16 cellular contexts compared by ENCODE assay signal in genomic region chr2:130829020-130829419, GRCh38. TPM values are rescaled to one million over a fixed set of nuclear protein-coding genes. Genes with fewer than 3 reads are reported as not detected.
DNase-seq lines count a peak whose midpoint lies in the region; ATAC-seq and TF ChIP-seq lines count a peak whose summit lies in the region.
"Had no signal": no experiment of that assay in that cellular context is flagged by ENCODE, and none has a peak within 500 bp of the region (broad histone marks: within the 10 kb centered on the region; RNA-seq: fewer than 3 reads in every experiment).

No MANE protein-coding gene starts in this region.

- H3K4me1 ChIP-seq in IMR-90 (ENCODE audit: control insufficient read depth, insufficient read depth, low read length) (peaks cover 3% of the 10 kb centered on the region; the same call in 1 of the 2 replicates), H9 (ENCODE audit: insufficient read depth, low read length) (no peaks in the 10 kb centered on the region; the same call in 1 of the 2 replicates)

- H3K9ac ChIP-seq in IMR-90 (ENCODE audit: low read depth, low read length) = no peak overlapping the region
- no peak overlapping the region for H3K9ac ChIP-seq in H9 (ENCODE audit: extremely low read depth, insufficient read length, low read length)

- no peak overlapping the region for H3K4me2 ChIP-seq in IMR-90 (ENCODE audit: low read depth, low read length)
- no peak overlapping the region for H3K4me2 ChIP-seq in H9 (ENCODE audit: insufficient read depth, insufficient read length, low read length)

- H3K27ac Mint-ChIP-seq in H9 = no peak overlapping the region
- H3K27ac Mint-ChIP-seq: activated T-helper 2 cell treated with anti-CD3 and anti-CD28 coated beads, Interferon-gamma antibody, Interleukin-2, Interleukin-4, amounts not matched to agents 10 μg/mL and 5 μg/mL and 100 μg/mL, durations not matched to agents 14 hours and 24 hours and 36 hours; mesothelial cell of epicardium had no signal

- H3K4me3 ChIP-seq in IMR-90 (ENCODE audit: insufficient read depth, low read depth, low read length) = no peak overlapping the region
- no peak overlapping the region for H3K4me3 ChIP-seq in astrocyte of the spinal cord (ENCODE audit: low read depth, low read length)
- H3K4me3 ChIP-seq: ovary, Peyer's patch had no signal

- TF ChIP-seq POLR2A in IMR-90 (IDR thresholded peaks at IDR 0.05; ENCODE audit: low read depth, low read length) = no peak

- no peak overlapping the region for H3K4ac ChIP-seq in IMR-90 (ENCODE audit: low read depth, low read length)
- no peak overlapping the region for H3K4ac ChIP-seq in H9 (ENCODE audit: low read depth, low read length)

- no peaks in the 10 kb centered on the region; a peak in 1 of 5 replicates for H3K9me3 Mint-ChIP-seq in H9
- H3K9me3 Mint-ChIP-seq: activated T-helper 2 cell treated with anti-CD3 and anti-CD28 coated beads, Interferon-gamma antibody, Interleukin-2, Interleukin-4, amounts not matched to agents 10 μg/mL and 5 μg/mL and 100 μg/mL, durations not matched to agents 14 hours and 24 hours and 36 hours; mesothelial cell of epicardium had no signal

- peaks cover 32 to 46% of the 10 kb centered on the region in 2 experiments for H3K4me1 Mint-ChIP-seq in H9

- TF ChIP-seq CTCF in IMR-90 (conservative IDR thresholded peaks at IDR 0.05; ENCODE audit: low read depth, low read length) (no peak), astrocyte of the spinal cord (IDR thresholded peaks at IDR 0.05; ENCODE audit: low read depth, low read length) (no peak), H9 (conservative IDR thresholded peaks at IDR 0.05) (no peak)

- no peaks in the 10 kb centered on the region for H3K36me3 ChIP-seq in IMR-90 (ENCODE audit: control insufficient read depth, insufficient read depth, low read length)
- H3K36me3 ChIP-seq: ovary, Peyer's patch had no signal

- H3K18ac ChIP-seq in IMR-90 (ENCODE audit: low read depth, low read length) (no peak overlapping the region), H9 (ENCODE audit: insufficient read length, low read depth, low read length) (no peak overlapping the region)

- no TSS peak for BruUV-seq in IMR-90 (replicated peaks; lab: Mats Ljungman, UMichigan)

- no peak overlapping the region for H3K14ac ChIP-seq in IMR-90 (replicated peaks; ENCODE audit: low read depth, low read length)
- no peak overlapping the region; the same call in 1 of the 2 replicates for H3K14ac ChIP-seq in H9 (ENCODE audit: insufficient read depth, low read length)

- WGBS in IMR-90 (ENCODE audit: extremely low coverage in 2 of 2, insufficient read length in 1 of 2), 2 experiments = 88% methylated on average over 3 of the region's 10 CpGs; no CpG with 5 or more reads in 1 of the 2 experiments
- WGBS in H9 (ENCODE audit: extremely low coverage, insufficient read length, low lambda C conversion rate) = no CpG with 5 or more reads among the region's 10 CpGs

- H2BK120ac ChIP-seq in IMR-90 (ENCODE audit: low read depth, low read length) = no peak overlapping the region
- H2BK120ac ChIP-seq in H9 (ENCODE audit: low read depth, low read length, poor library complexity, severe bottlenecking) = no peak overlapping the region

- DNase-seq in COLO668 (lab: John Stamatoyannopoulos, UW; ENCODE audit: unreplicated experiment) = peak; percentile 85
- peak; percentile 57 for DNase-seq in IMR-90
- DNase-seq in astrocyte of the spinal cord (ENCODE audit: low read depth, low spot score) = peak; percentile 60
- DNase-seq in kidney tubule cell (ENCODE audit: low spot score) = peak; percentile 53
- DNase-seq in H9 = no peak
- DNase-seq in HuH-7 (ENCODE audit: low spot score) = no peak
- DNase-seq in dedifferentiated amniotic fluid mesenchymal stem cell (ENCODE audit: extremely low spot score) = no peak
- DNase-seq in activated CD4-positive, alpha-beta T cell treated with anti-CD3 and anti-CD28 coated beads for 4 hours = no peak
- DNase-seq: effector CD8-positive, alpha-beta T cell; NCI-H1694 treated with DMSO at 0.1 percent for 48 hours; NCI-H524; ovary; Peyer's patch; T-helper 2 cell had no signal

- H4K8ac ChIP-seq in IMR-90 (ENCODE audit: low read depth in 2 of 2, low read length in 2 of 2) (no peak overlapping the region), H9 (replicated peaks; ENCODE audit: insufficient read length, low read depth, low read length) (no peak overlapping the region)

- H3K9me3 ChIP-seq in IMR-90 (ENCODE audit: control insufficient read depth, insufficient read depth, low read length) (no peaks in the 10 kb centered on the region), H9 (ENCODE audit: control insufficient read depth, low read depth, low read length) (no peaks in the 10 kb centered on the region)
- H3K9me3 ChIP-seq: ovary, Peyer's patch had no signal

- H2BK20ac ChIP-seq in IMR-90 (ENCODE audit: low read depth, low read length) = no peak overlapping the region
- no peak overlapping the region for H2BK20ac ChIP-seq in H9 (ENCODE audit: low read depth, low read length, poor library complexity, severe bottlenecking)

- H2BK5ac ChIP-seq in IMR-90 (ENCODE audit: low read depth, low read length, poor library complexity, severe bottlenecking) (no peak overlapping the region), H9 (ENCODE audit: insufficient read length, low read length) (no peak overlapping the region)

- no peak overlapping the region for H3T11ph ChIP-seq in H9 (ENCODE audit: low read length)

- intact Hi-C loops in IMR-90 (cut with micrococcal nuclease) = no loop called here

- no peak for TF ChIP-seq RAD21 in IMR-90 (IDR thresholded peaks at IDR 0.05; ENCODE audit: low read length)

- no peaks in the 10 kb centered on the region for H3K36me3 Mint-ChIP-seq in H9 (ENCODE audit: insufficient read depth in 1 of 3, low read depth in 3 of 3)
- H3K36me3 Mint-ChIP-seq: mesothelial cell of epicardium had no signal

- ATAC-seq in IMR-90 (ENCODE audit: low read depth) = no peak

- CTCF ChIA-PET in IMR-90 (lab: Yijun Ruan, JAX) = no interaction called here

- H4K20me1 ChIP-seq in IMR-90 (ENCODE audit: insufficient read depth, low read length) (no peaks in the 10 kb centered on the region; the same call in 1 of the 2 replicates), H9 (ENCODE audit: control insufficient read depth, insufficient read depth, insufficient read length) (no peaks in the 10 kb centered on the region)

- no peak overlapping the region for H2BK12ac ChIP-seq in H9 (ENCODE audit: insufficient read length, low read depth, low read length)

- H2AK5ac ChIP-seq in IMR-90 (ENCODE audit: low read depth, low read length) (no peak overlapping the region), H9 (ENCODE audit: insufficient read length, low read length) (no peak overlapping the region)

- peaks cover 7% of the 10 kb centered on the region for H3K27me3 Mint-ChIP-seq in H9 (ENCODE audit: low read depth)

- H4K91ac ChIP-seq in IMR-90 (ENCODE audit: insufficient read depth, low read depth, low read length) (no peak overlapping the region), H9 (ENCODE audit: insufficient read length, low read depth, low read length) (no peak overlapping the region)

- H3K79me2 ChIP-seq in H9 (ENCODE audit: insufficient read depth, low read length) = no peaks in the 10 kb centered on the region

- H2BK15ac ChIP-seq in IMR-90 (ENCODE audit: low read depth, low read length) (no peak overlapping the region), H9 (ENCODE audit: low read depth, low read length) (no peak overlapping the region)

- POLR2A ChIA-PET in IMR-90 (lab: Charles Lee; ENCODE audit: unreplicated experiment) = no interaction called here

- H3K23ac ChIP-seq in IMR-90 (ENCODE audit: low read depth, low read length) = no peak overlapping the region
- no peak overlapping the region for H3K23ac ChIP-seq in H9 (ENCODE audit: insufficient read length, low read depth, low read length)

- H3K27ac ChIP-seq in IMR-90 (ENCODE audit: insufficient read depth, low read length) (no peak overlapping the region), H9 (ENCODE audit: insufficient read length, low read depth, low read length) (no peak overlapping the region)
- H3K27ac ChIP-seq: ovary, Peyer's patch had no signal

- no peaks in the 10 kb centered on the region for H3K27me3 ChIP-seq in IMR-90 (ENCODE audit: control insufficient read depth, insufficient read depth, low read length)
- no peaks in the 10 kb centered on the region for H3K27me3 ChIP-seq in H9 (ENCODE audit: insufficient read depth, low read length)
- H3K27me3 ChIP-seq: ovary, Peyer's patch had no signal

- no peaks in the 10 kb centered on the region for H3K9me1 ChIP-seq in IMR-90 (ENCODE audit: insufficient read depth, low read length)

- no peak overlapping the region; a peak in 1 of 5 replicates for H3K4me3 Mint-ChIP-seq in H9
- H3K4me3 Mint-ChIP-seq: mesothelial cell of epicardium had no signal

- no peak overlapping the region for H2AK9ac ChIP-seq in IMR-90 (replicated peaks; ENCODE audit: low read depth, low read length, poor library complexity)

- dilution Hi-C loops in IMR-90 (cut with HindIII; ENCODE audit: low sequenced_read_pairs, unreplicated experiment) = no loop called here

- H3K79me1 ChIP-seq in IMR-90 (ENCODE audit: low read depth in 1 of 2, low read length in 2 of 2) = no peaks in the 10 kb centered on the region
- no peaks in the 10 kb centered on the region for H3K79me1 ChIP-seq in H9 (ENCODE audit: insufficient read depth, low read depth, low read length, poor library complexity, severe bottlenecking)

- H3K56ac ChIP-seq in IMR-90 (ENCODE audit: extremely low read depth, insufficient read depth, low read length) (no peak overlapping the region), H9 (ENCODE audit: insufficient read length, low read depth, low read length) (no peak overlapping the region)

- no peaks in the 10 kb centered on the region for H3K23me2 ChIP-seq in H9 (ENCODE audit: insufficient read length, low read depth, low read length, poor library complexity, severe bottlenecking)

- H4K5ac ChIP-seq in IMR-90 (ENCODE audit: low read depth, low read length) (no peak overlapping the region), H9 (ENCODE audit: insufficient read length, low read depth, low read length) (no peak overlapping the region)

- in situ Hi-C loops in IMR-90 (cut with MboI; ENCODE audit: low sequenced_read_pairs) (no loop called here), astrocyte of the spinal cord (cut with HindIII; ENCODE audit: low sequenced_read_pairs) (no loop called here)

- H2AFZ ChIP-seq in IMR-90 (replicated peaks; ENCODE audit: low read length, poor library complexity) (peak overlapping the region; percentile 51), H9 (ENCODE audit: low read length) (no peak overlapping the region)

RNA-seq across cellular contexts. Expression of gene ARHGEF4, which starts 7.7 kb away (rescaled TPM):
- 2.7 and 3.3 TPM in 2 replicates for total RNA-seq in IMR-90 (2012; rRNA removed)
- 5.0 and 6.5 TPM in 2 replicates for polyA plus RNA-seq in IMR-90 (2012; rRNA removed)
- polyA plus RNA-seq in IMR-90 (2012; cell fraction: cytosol; rRNA removed) = 1.7 and 5.6 TPM in 2 replicates
- 19.3 and 36.1 TPM in 2 replicates for polyA plus RNA-seq in IMR-90 (2012; cell fraction: nucleus; rRNA removed; ENCODE audit: low replicate concordance)
- 12.5 and 12.6 TPM in 2 replicates for total RNA-seq in H9 (2021)

Comparison
In these comparisons a context has a peak if more than half of its experiments do, and no peak if none do; other contexts are left out.
1. DNase-seq: peak in COLO668 (single experiment), IMR-90 (single experiment), astrocyte of the spinal cord (single experiment) and kidney tubule cell (single experiment); none in H9 (single experiment), HuH-7 (single experiment), dedifferentiated amniotic fluid mesenchymal stem cell (single experiment) and activated CD4-positive, alpha-beta T cell treated with anti-CD3 and anti-CD28 coated beads for 4 hours (0 of 2).